ENCODE assay signal across 28 cellular contexts in genomic region chr4:109497511-109497910, GRCh38.
"Had no signal": no experiment of that assay in that cellular context is flagged by ENCODE, and none has a peak within 500 bp of the region (broad histone marks: within the 10 kb centered on the region; RNA-seq: fewer than 3 reads in every experiment).

No MANE protein-coding gene starts in this region.

- H3K27me3 Mint-ChIP-seq: naive B cell, type B pancreatic cell had no signal

- H3K27ac Mint-ChIP-seq: endodermal cell, naive B cell, nephron, type B pancreatic cell had no signal

- H3K9me3 Mint-ChIP-seq: endodermal cell, immature natural killer cell, naive B cell, type B pancreatic cell had no signal

- ATAC-seq: gastrocnemius medialis, left cardiac atrium, lower lobe of right lung, pancreas had no signal

- H3K4me3 ChIP-seq: coronary artery, gastrocnemius medialis, left ventricle myocardium inferior, lower lobe of right lung, pancreas, prostate gland, right lobe of liver, suprapubic skin, thyroid gland had no signal

- H3K4me1 Mint-ChIP-seq: endodermal cell, naive B cell, nephron had no signal

- H3K27ac ChIP-seq: coronary artery, gastrocnemius medialis, left ventricle myocardium inferior, lower lobe of right lung, pancreas, prostate gland, right lobe of liver, suprapubic skin, thyroid gland had no signal

- DNase-seq: effector CD4-positive, alpha-beta T cell; endodermal cell; erythroblast; gastrocnemius medialis; glutamatergic neuron; immature natural killer cell; kidney; left cardiac atrium; left ventricle myocardium inferior; lower lobe of right lung; mesenchymal stem cell; naive B cell; occipital lobe; pancreas; retina; right lobe of liver; stimulated activated CD4-positive, alpha-beta T cell treated with anti-CD3 and anti-CD28 coated beads, Interleukin-15, amount 100 ng/mL, for 24 hours; stimulated activated CD4-positive, alpha-beta T cell treated with anti-CD3 and anti-CD28 coated beads, Interleukin-1b, Interleukin-23, amount 100 ng/mL, for 48 hours; stimulated activated CD4-positive, alpha-beta T cell treated with anti-CD3 and anti-CD28 coated beads, Interleukin-4, amount 100 ng/mL, for 24 hours; stimulated activated naive CD4-positive, alpha-beta T cell treated with Interleukin-2 at 50 U/mL for 16 hours; thyroid gland had no signal

- H3K27me3 ChIP-seq: gastrocnemius medialis, pancreas, right lobe of liver, suprapubic skin, thyroid gland had no signal

- H3K36me3 ChIP-seq: prostate gland had no signal

- H3K9me3 ChIP-seq: gastrocnemius medialis, left ventricle myocardium inferior, lower lobe of right lung, pancreas, prostate gland, right lobe of liver, suprapubic skin, thyroid gland had no signal

- H3K4me1 ChIP-seq: gastrocnemius medialis, lower lobe of right lung, pancreas, prostate gland, suprapubic skin, thyroid gland had no signal

- H3K4me3 Mint-ChIP-seq: endodermal cell, immature natural killer cell, naive B cell, nephron, type B pancreatic cell had no signal

- FAIRE-seq: endothelial cell of umbilical vein, kidney, pancreas, urothelium cell line had no signal
